14 cellular contexts compared by ENCODE assay signal in the genomic region with DNA sequence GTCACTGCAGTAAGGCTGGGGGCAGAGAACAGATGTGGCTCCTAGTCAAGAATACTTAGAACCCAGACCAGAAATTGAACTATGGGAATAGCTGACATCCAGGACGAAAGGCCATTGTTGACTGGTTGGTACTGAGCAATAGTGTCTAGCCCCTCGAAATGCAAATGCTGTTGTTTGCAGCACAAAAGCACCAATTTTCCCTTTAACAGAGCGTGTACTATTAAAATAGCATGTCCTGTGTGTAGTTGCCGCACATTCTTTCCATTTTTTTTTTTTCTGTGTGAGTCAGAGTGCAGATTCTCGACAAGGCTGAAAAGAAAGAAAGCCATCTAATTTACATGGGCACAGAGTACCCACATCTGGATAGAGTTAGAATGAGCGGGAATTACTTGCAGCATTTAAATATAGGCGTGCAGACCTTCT.
DNase-seq lines count a peak whose midpoint lies in the region; ATAC-seq and TF ChIP-seq lines count a peak whose summit lies in the region.
"Had no signal": no experiment of that assay in that cellular context is flagged by ENCODE, and none has a peak within 500 bp of the region (broad histone marks: within the 10 kb centered on the region; RNA-seq: fewer than 3 reads in every experiment).

No MANE protein-coding gene starts in this region.

- 77% methylated on average over 7 of the region's 7 CpGs for WGBS in mesenchymal stem cell

- no peak overlapping the region for H3K23ac ChIP-seq in mesenchymal stem cell (ENCODE audit: low read length in 2 of 2)

- POLR2A ChIA-PET in AG04449 (lab: Yijun Ruan, JAX), result no interaction called here

- no peak overlapping the region for H3K18ac ChIP-seq in mesenchymal stem cell (ENCODE audit: low read depth in 1 of 2, low read length in 2 of 2)

- H3K36me3 ChIP-seq in HAP-1 (replicated peaks) (no peaks in the 10 kb centered on the region), mesenchymal stem cell (ENCODE audit: control insufficient read depth in 1 of 2, insufficient read depth in 2 of 2, low read depth in 1 of 2, low read length in 2 of 2) (no peaks in the 10 kb centered on the region)

- no peak overlapping the region for H2BK5ac ChIP-seq in mesenchymal stem cell (ENCODE audit: low read depth, low read length, poor library complexity, severe bottlenecking)

- peak overlapping the region in 1 of 2 experiments; percentile 63 for H2BK12ac ChIP-seq in mesenchymal stem cell (ENCODE audit: low read length in 2 of 2)

- in situ Hi-C loops in HAP-1 (cut with MboI; ENCODE audit: low sequenced_read_pairs), result no loop called here

- no peak overlapping the region for H3K14ac ChIP-seq in mesenchymal stem cell (ENCODE audit: low read length in 2 of 2)

- H3K27me3 ChIP-seq in HAP-1 (ENCODE audit: low read depth) (no peaks in the 10 kb centered on the region), mesenchymal stem cell (ENCODE audit: control insufficient read depth in 1 of 2, insufficient read depth in 1 of 2, low read length in 2 of 2) (no peaks in the 10 kb centered on the region)

- no peak overlapping the region for H2BK120ac ChIP-seq in mesenchymal stem cell (ENCODE audit: low read depth, low read length)

- CTCF ChIA-PET in AG04449 (lab: Yijun Ruan, JAX), result interaction anchor here (1.2 to 1.7 kb wide), 3 partner anchors 16 to 223 kb away, joined by 3 to 5 read pairs (median 4); no protein-coding TSS in a partner anchor

- H3K9me3 ChIP-seq in HAP-1 (no peaks in the 10 kb centered on the region), mesenchymal stem cell (ENCODE audit: control insufficient read depth, low read length) (peaks cover 9% of the 10 kb centered on the region)

- no peak overlapping the region for H2BK15ac ChIP-seq in mesenchymal stem cell (ENCODE audit: low read depth, poor library complexity, severe bottlenecking)

- no peak for ATAC-seq in HG03342 (IDR thresholded peaks at IDR 0.05; ENCODE audit: unreplicated experiment)
- ATAC-seq: GM23338; stimulated activated naive CD8-positive, alpha-beta T cell treated with anti-CD3 and anti-CD28 coated beads, Interleukin-15, Interleukin-2, amounts not matched to agents 100 U/mL and 50 U/mL, for 24 hours had no signal

- TF ChIP-seq CTCF in AG04449 (IDR thresholded peaks at IDR 0.05; ENCODE audit: insufficient read depth, low read length, missing control alignments) (no peak), cardiac fibroblast (IDR thresholded peaks at IDR 0.05; ENCODE audit: low read depth, low read length) (no peak)

- no peak overlapping the region for H2AK5ac ChIP-seq in mesenchymal stem cell (ENCODE audit: low read length, severe bottlenecking)

- H4K91ac ChIP-seq in mesenchymal stem cell (ENCODE audit: low read length), result no peak overlapping the region

- no peak overlapping the region for H3K9ac ChIP-seq in mesenchymal stem cell (ENCODE audit: low read length)

- H3K4me3 ChIP-seq in AG04449 (ENCODE audit: low read depth, low read length), result no peak overlapping the region
- H3K4me3 ChIP-seq in HAP-1, result no peak overlapping the region
- no peak overlapping the region for H3K4me3 ChIP-seq in cardiac fibroblast (replicated peaks in 1 of 2; ENCODE audit: low read depth in 2 of 2, low read length in 2 of 2)
- no peak overlapping the region for H3K4me3 ChIP-seq in mesenchymal stem cell (ENCODE audit: insufficient read depth in 1 of 2, low read depth in 1 of 2, low read length in 2 of 2)
- H3K4me3 ChIP-seq: GM23338 had no signal

- H3K4me1 ChIP-seq in HAP-1 (peaks cover 12% of the 10 kb centered on the region), mesenchymal stem cell (ENCODE audit: control insufficient read depth, insufficient read depth, low read depth, low read length) (no peaks in the 10 kb centered on the region)

- no peak overlapping the region for H3K4me2 ChIP-seq in mesenchymal stem cell (ENCODE audit: low read length, poor library complexity, severe bottlenecking)
- H3K4me2 ChIP-seq: GM23338 had no signal

- DNase-seq in AG04449 (ENCODE audit: low read depth, low spot score) (peak; percentile 36), HAP-1 (ENCODE audit: low spot score in 2 of 2) (peak; percentile 33 to 58), cardiac fibroblast (ENCODE audit: low read depth in 2 of 2) (peak; percentile 41 to 68), mesenchymal stem cell (peak; percentile 33), DMS53 (lab: John Stamatoyannopoulos, UW) (no peak), NCI-H510A treated with DMSO at 0.1 percent for 48 hours (lab: John Stamatoyannopoulos, UW) (no peak)
- DNase-seq in activated effector memory CD4-positive, alpha-beta T cell treated with anti-CD3 and anti-CD28 coated beads, Interleukin-2, amount 50 U/mL, for 16 hours, result no peak
- DNase-seq: activated B cell treated with CpG ODN at 0.5 μM for 24 hours; NCI-H1105 treated with DMSO at 0.1 percent for 48 hours; NCI-H226; nephron progenitor cell; stimulated activated naive CD8-positive, alpha-beta T cell treated with anti-CD3 and anti-CD28 coated beads, Interleukin-15, Interleukin-2, amounts not matched to agents 100 U/mL and 50 U/mL, for 24 hours had no signal

- H4K8ac ChIP-seq in mesenchymal stem cell (ENCODE audit: low read length), result no peak overlapping the region

- H3K4ac ChIP-seq in mesenchymal stem cell (ENCODE audit: low read depth in 1 of 2, low read length in 2 of 2), result no peak overlapping the region

- H2AFZ ChIP-seq in mesenchymal stem cell (ENCODE audit: low read depth, low read length), result no peak overlapping the region
- H2AFZ ChIP-seq: GM23338 had no signal

- H3K79me1 ChIP-seq in mesenchymal stem cell (replicated peaks; ENCODE audit: low read length, poor library complexity, severe bottlenecking), result no peaks in the 10 kb centered on the region

- H3K27ac ChIP-seq in mesenchymal stem cell (ENCODE audit: low read length, poor library complexity, severe bottlenecking), result no peak overlapping the region

Comparison
In these comparisons a context has a peak if more than half of its experiments do, and no peak if none do; other contexts are left out.
1. DNase-seq: peak in AG04449 (single experiment), HAP-1 (2 of 2), cardiac fibroblast (2 of 2) and mesenchymal stem cell (single experiment); none in DMS53 (single experiment), activated effector memory CD4-positive, alpha-beta T cell treated with anti-CD3 and anti-CD28 coated beads, Interleukin-2, amount 50 U/mL, for 16 hours (single experiment) and NCI-H510A treated with DMSO at 0.1 percent for 48 hours (single experiment).